Comparison of ENCODE assay signal across 12 cellular contexts in genomic region chr15:83845230-83845629, GRCh38.
DNase-seq lines count a peak whose midpoint lies in the region; ATAC-seq, FAIRE-seq and TF ChIP-seq lines count a peak whose summit lies in the region.
"Had no signal": no experiment of that assay in that cellular context is flagged by ENCODE, and none has a peak within 500 bp of the region (broad histone marks: within the 10 kb centered on the region; RNA-seq: fewer than 3 reads in every experiment).

No MANE protein-coding gene starts in this region.

- in situ Hi-C loops in K562 (cut with MboI) = no loop called here

- FAIRE-seq in K562 (lab: Jason Lieb, UNC) = no peak

- CTCF ChIA-PET in K562 (lab: Yijun Ruan, JAX; ENCODE audit: low intra/inter-chr PET ratio) = no interaction called here

- no peaks in the 10 kb centered on the region for H4K20me1 ChIP-seq in K562 (replicated peaks; ENCODE audit: control insufficient read depth, insufficient read depth, low read length)

- H3K4me3 ChIP-seq in K562 (no peak overlapping the region), heart left ventricle (no peak overlapping the region)

- POLR2A ChIA-PET in K562 (lab: Yijun Ruan, JAX) = no interaction called here

- TF ChIP-seq POLR2A in K562 (conservative IDR thresholded peaks at IDR 0.05) = no peak
- TF ChIP-seq POLR2A in heart left ventricle (IDR thresholded peaks at IDR 0.05) = no peak

- H3K27ac ChIP-seq in K562 (ENCODE audit: extremely low read depth, low read depth, low read length) (no peak overlapping the region), heart left ventricle (peak overlapping the region in 10 of 12 donors; percentile 8 to 76 (median 62))

- DNase-seq in GM04503 (ENCODE audit: low read depth) (peak; percentile 38), K562 (ENCODE audit: extremely low read depth in 1 of 4, low spot score in 3 of 4) (no peak), heart left ventricle (no peak), renal cortical epithelial cell (ENCODE audit: low read depth) (peak; percentile 69), NCI-H1092 treated with DMSO at 0.1 percent for 48 hours (lab: John Stamatoyannopoulos, UW) (no peak), NCI-H82 treated with DMSO at 0.1 percent for 48 hours (lab: John Stamatoyannopoulos, UW; ENCODE audit: unreplicated experiment) (no peak), epidermal melanocyte (ENCODE audit: insufficient read length, low spot score) (no peak)
- no peak for DNase-seq in stimulated activated CD4-positive, alpha-beta T cell treated with anti-CD3 and anti-CD28 coated beads, Interleukin-4, amount 100 ng/mL, for 1 hour
- DNase-seq: activated CD8-positive, alpha-beta T cell treated with anti-CD3 and anti-CD28 coated beads, Interleukin-2, amount 10 ng/mL, durations not matched to agents 7 days and 5 days; CD4-positive, alpha-beta T cell; GDM1; stimulated activated CD4-positive, alpha-beta T cell treated with anti-CD3 and anti-CD28 coated beads, Interleukin-2, amount 100 ng/mL, for 24 hours had no signal

- TF ChIP-seq CTCF in K562 (IDR thresholded peaks at IDR 0.05 in 2 of 3, conservative IDR thresholded peaks at IDR 0.05 in 1 of 3; ENCODE audit: insufficient read depth in 2 of 3, low read depth in 1 of 3, low read length in 3 of 3) = no peak
- no peak for TF ChIP-seq CTCF in heart left ventricle (IDR thresholded peaks at IDR 0.05)

- no peaks in the 10 kb centered on the region for H3K27me3 ChIP-seq in K562 (ENCODE audit: control insufficient read depth in 2 of 2, insufficient read depth in 2 of 2, low read length in 2 of 2)
- H3K27me3 ChIP-seq in heart left ventricle = no peaks in the 10 kb centered on the region

- no peak for TF ChIP-seq RAD21 in K562 (CRISPR knock-in tag; conservative IDR thresholded peaks at IDR 0.05 in 1 of 2, IDR thresholded peaks at IDR 0.05 in 1 of 2)

- 0% methylated on average over 2 of the region's 2 CpGs for WGBS in K562 (ENCODE audit: insufficient coverage, low coverage, missing lambda C conversion rate)
- 39 to 70% (median 62%) methylated on average over 2 of the region's 2 CpGs for WGBS in heart left ventricle, 4 donors

- no peaks in the 10 kb centered on the region for H3K4me1 ChIP-seq in K562 (replicated peaks in 1 of 2; ENCODE audit: control insufficient read depth in 2 of 2, insufficient read depth in 2 of 2, low read length in 2 of 2)
- H3K4me1 ChIP-seq in heart left ventricle = peaks cover 0 to 74% (median 27%) of the 10 kb centered on the region in 12 donors

- H3K9me3 ChIP-seq in K562 (replicated peaks; ENCODE audit: control insufficient read depth, insufficient read depth, low read depth, low read length) (no peaks in the 10 kb centered on the region; the same call in 1 of the 2 replicates), heart left ventricle (no peaks in the 10 kb centered on the region)

- ATAC-seq in K562 (no peak), heart left ventricle (peak in 3 of 4 donors; percentile 63 to 76 (median 69))
- ATAC-seq: activated CD8-positive, alpha-beta T cell treated with anti-CD3 and anti-CD28 coated beads, Interleukin-2, amount 10 ng/mL, durations not matched to agents 7 days and 5 days had no signal

- no TSS peak for BruUV-seq in K562 (replicated peaks; lab: Mats Ljungman, UMichigan)

- H3K79me2 ChIP-seq in K562 (ENCODE audit: control insufficient read depth, insufficient read depth, low read length) = no peaks in the 10 kb centered on the region

- no peak overlapping the region for H2AFZ ChIP-seq in K562 (ENCODE audit: low read depth, low read length)

- intact Hi-C loops in K562 (cut with micrococcal nuclease) = no loop called here
- intact Hi-C loops in heart left ventricle (cut with DNase I) = loop anchor here in 3 of 10 donors (5.0 to 10.0 kb wide), 2 partner anchors 188 to 190 kb away; partner anchors contain the start of gene ADAMTSL3 (in 2 of the 3)

- H3K4me2 ChIP-seq in K562 (ENCODE audit: insufficient read depth, low read length) = no peak overlapping the region

- H3K9me1 ChIP-seq in K562 (ENCODE audit: control insufficient read depth, insufficient read depth, low read length) = no peaks in the 10 kb centered on the region

- no peaks in the 10 kb centered on the region for H3K36me3 ChIP-seq in K562 (ENCODE audit: control insufficient read depth, insufficient read depth, low read length)
- H3K36me3 ChIP-seq in heart left ventricle = no peaks in the 10 kb centered on the region

- no peak for TF ChIP-seq EP300 in K562 (IDR thresholded peaks at IDR 0.05; ENCODE audit: low read length)

- H3K9ac ChIP-seq in K562 (ENCODE audit: insufficient read depth in 1 of 2, low read depth in 2 of 2, low read length in 2 of 2) = no peak overlapping the region

TF ChIP-seq in K562, 482 proteins besides CTCF, POLR2A, EP300 and RAD21:
- TF ChIP-seq DLX4 (CRISPR knock-in tag; IDR thresholded peaks at IDR 0.05) (no peak), CEBPB (tag; IDR thresholded peaks at IDR 0.05) (peak; percentile 74), MITF (IDR thresholded peaks at IDR 0.05) (no peak), RBM25 (IDR thresholded peaks at IDR 0.05; ENCODE audit: low read depth, low read length, severe bottlenecking) (no peak), HOXB6 (CRISPR knock-in tag; IDR thresholded peaks at IDR 0.05; ENCODE audit: borderline replicate concordance) (no peak), KDM1A (IDR thresholded peaks at IDR 0.05) (no peak), ETV5 (CRISPR knock-in tag; IDR thresholded peaks at IDR 0.05; ENCODE audit: low read depth) (no peak), CEBPG (CRISPR knock-in tag; IDR thresholded peaks at IDR 0.05) (no peak), CEBPG (tag; conservative IDR thresholded peaks at IDR 0.05 in 1 of 2, IDR thresholded peaks at IDR 0.05 in 1 of 2) (peak; percentile 57 to 76; a peak in 3 of 4 replicates), CHD1 (IDR thresholded peaks at IDR 0.05; ENCODE audit: low read length) (no peak), NRF1 (conservative IDR thresholded peaks at IDR 0.05 in 1 of 2, IDR thresholded peaks at IDR 0.05 in 1 of 2) (no peak)

Comparison
In these comparisons a context has a peak if more than half of its experiments do, and no peak if none do; other contexts are left out.
1. DNase-seq: peak in GM04503 (single experiment) and renal cortical epithelial cell (single experiment); none in K562 (0 of 4), heart left ventricle (0 of 5), NCI-H1092 treated with DMSO at 0.1 percent for 48 hours (single experiment), NCI-H82 treated with DMSO at 0.1 percent for 48 hours (single experiment), stimulated activated CD4-positive, alpha-beta T cell treated with anti-CD3 and anti-CD28 coated beads, Interleukin-4, amount 100 ng/mL, for 1 hour (single experiment) and epidermal melanocyte (single experiment).